Comparison of ENCODE assay signal across 17 cellular contexts in the genomic region with DNA sequence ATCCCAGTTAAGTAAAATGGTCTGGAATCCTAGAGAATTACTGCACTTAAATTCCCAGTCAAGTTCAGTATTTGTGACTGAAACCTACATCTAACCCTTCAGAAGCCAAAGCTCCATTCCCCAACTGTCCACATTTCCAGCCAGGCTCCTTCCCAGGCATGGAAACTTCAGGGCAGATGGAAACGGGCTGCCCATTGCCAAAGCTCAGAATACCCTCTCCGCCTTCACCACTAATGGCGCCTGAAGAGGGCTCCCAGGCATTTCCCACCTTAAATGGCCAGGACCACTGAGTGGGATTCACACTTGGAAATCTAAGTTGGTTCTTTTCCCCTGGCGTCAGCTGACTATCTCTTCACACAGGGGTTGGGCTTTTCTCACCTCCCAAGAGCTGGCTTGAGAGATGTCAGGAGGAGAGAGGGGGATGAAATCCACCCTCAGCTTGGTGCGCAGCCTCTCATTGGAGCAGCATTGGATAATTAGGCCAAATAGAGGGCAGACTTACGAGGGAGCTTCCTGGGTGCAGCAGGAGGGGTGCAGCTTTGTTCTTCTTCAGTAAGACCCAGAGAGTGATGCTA.
DNase-seq lines count a peak whose midpoint lies in the region; ATAC-seq and TF ChIP-seq lines count a peak whose summit lies in the region.
"Had no signal": no experiment of that assay in that cellular context is flagged by ENCODE, and none has a peak within 500 bp of the region (broad histone marks: within the 10 kb centered on the region; RNA-seq: fewer than 3 reads in every experiment).

No MANE protein-coding gene starts in this region.

- CTCF ChIA-PET in HEK293T (lab: Yijun Ruan, JAX): interaction anchor here (0.7 kb wide), 1 partner anchor 108 kb away, joined by 3 read pairs; no protein-coding TSS in a partner anchor

- POLR2A ChIA-PET in HEK293T (lab: Yijun Ruan, JAX): no interaction called here

- no peaks in the 10 kb centered on the region for H3K9me3 Mint-ChIP-seq in natural killer cell treated with Interleukin-12 subunit alpha and Interleukin-12 subunit beta and Interleukin-15 and Interleukin-18, amount 100 ng/mL, for 72 hours
- no peaks in the 10 kb centered on the region for H3K9me3 Mint-ChIP-seq in natural killer cell

- ATAC-seq in natural killer cell treated with Interleukin-12 subunit alpha and Interleukin-12 subunit beta and Interleukin-15 and Interleukin-18, amount 100 ng/mL, for 72 hours: no peak
- ATAC-seq in natural killer cell (no peak), aorta (ENCODE audit: low FRiP score) (no peak), HG02571 (IDR thresholded peaks at IDR 0.05; ENCODE audit: unreplicated experiment) (no peak)
- ATAC-seq: GM12878 had no signal

- no peak for TF ChIP-seq EP300 in suprapubic skin (IDR thresholded peaks at IDR 0.05)

- H3K4me3 Mint-ChIP-seq in natural killer cell treated with Interleukin-12 subunit alpha and Interleukin-12 subunit beta and Interleukin-15 and Interleukin-18, amount 100 ng/mL, for 72 hours: no peak overlapping the region
- H3K4me3 Mint-ChIP-seq in natural killer cell: no peak overlapping the region

- H3K9me3 ChIP-seq in suprapubic skin (no peaks in the 10 kb centered on the region), aorta (ENCODE audit: control insufficient read depth, low read length) (no peaks in the 10 kb centered on the region)

- peaks cover 23 to 30% of the 10 kb centered on the region in 2 donors for H3K27me3 Mint-ChIP-seq in natural killer cell treated with Interleukin-12 subunit alpha and Interleukin-12 subunit beta and Interleukin-15 and Interleukin-18, amount 100 ng/mL, for 72 hours
- H3K27me3 Mint-ChIP-seq in natural killer cell (ENCODE audit: low read depth in 2 of 2): peaks cover 14 to 32% of the 10 kb centered on the region in 2 donors

- TF ChIP-seq CTCF in natural killer cell (IDR thresholded peaks at IDR 0.05) (no peak), suprapubic skin (IDR thresholded peaks at IDR 0.05) (no peak)

- H3K27ac ChIP-seq in suprapubic skin: peak overlapping the region; percentile 64
- H3K27ac ChIP-seq in aorta (ENCODE audit: low read depth in 1 of 2, low read length in 2 of 2): peak overlapping the region; percentile 88 to 97
- H3K27ac ChIP-seq: C4-2B, PC-9 had no signal

- H3K36me3 ChIP-seq in suprapubic skin (no peaks in the 10 kb centered on the region), aorta (ENCODE audit: control insufficient read depth in 1 of 2, insufficient read depth in 2 of 2, low read length in 1 of 2) (no peaks in the 10 kb centered on the region)

- no peaks in the 10 kb centered on the region for H3K36me3 Mint-ChIP-seq in natural killer cell treated with Interleukin-12 subunit alpha and Interleukin-12 subunit beta and Interleukin-15 and Interleukin-18, amount 100 ng/mL, for 72 hours
- H3K36me3 Mint-ChIP-seq in natural killer cell: no peaks in the 10 kb centered on the region

- no peak overlapping the region for H3K27ac Mint-ChIP-seq in natural killer cell treated with Interleukin-12 subunit alpha and Interleukin-12 subunit beta and Interleukin-15 and Interleukin-18, amount 100 ng/mL, for 72 hours
- H3K27ac Mint-ChIP-seq in natural killer cell: no peak overlapping the region

- H3K27me3 ChIP-seq in suprapubic skin (peaks cover 23% of the 10 kb centered on the region), aorta (ENCODE audit: control insufficient read depth in 1 of 2, insufficient read depth in 2 of 2, low read length in 1 of 2) (no peaks in the 10 kb centered on the region)

- intact Hi-C loops in natural killer cell (cut with micrococcal nuclease): no loop called here
- intact Hi-C loops in aorta (cut with DNase I): loop anchor here in 1 of 2 donors (5.0 kb wide), 1 partner anchor 33 kb away; no protein-coding TSS in a partner anchor

- TF ChIP-seq POLR2A in suprapubic skin (IDR thresholded peaks at IDR 0.05): no peak

- H3K4me3 ChIP-seq in suprapubic skin (no peak overlapping the region), aorta (ENCODE audit: low read length in 2 of 2) (no peak overlapping the region)
- H3K4me3 ChIP-seq: GM12878, PC-9 had no signal

- no peaks in the 10 kb centered on the region for H3K4me1 Mint-ChIP-seq in natural killer cell treated with Interleukin-12 subunit alpha and Interleukin-12 subunit beta and Interleukin-15 and Interleukin-18, amount 100 ng/mL, for 72 hours (ENCODE audit: low read depth in 2 of 2)
- H3K4me1 Mint-ChIP-seq in natural killer cell: no peaks in the 10 kb centered on the region

- peak; percentile 31 for DNase-seq in natural killer cell treated with Interleukin-12 subunit alpha and Interleukin-12 subunit beta and Interleukin-15 and Interleukin-18, amount 100 ng/mL, for 72 hours (ENCODE audit: low spot score)
- DNase-seq in natural killer cell (no peak), islet precursor cell (peak; percentile 50), suprapubic skin (ENCODE audit: low spot score in 2 of 2) (peak; percentile 24 to 44), aorta (peak in 1 of 2 donors; percentile 55), cerebellar nuclear complex (lab: John Stamatoyannopoulos, UW) (no peak), HEK293T (ENCODE audit: extremely low spot score) (no peak)
- DNase-seq: DMS 273 treated with DMSO at 0.1 percent for 48 hours, GDM1, KBM-7, NCI-H1436 treated with DMSO at 0.1 percent for 48 hours, NCI-H2081, NCI-H82 had no signal

- WGBS in suprapubic skin: 91% methylated on average over 6 of the region's 6 CpGs
- WGBS in aorta, 2 donors: 73 to 77% methylated on average over 6 of the region's 6 CpGs

- H3K4me1 ChIP-seq in suprapubic skin (peaks cover 5% of the 10 kb centered on the region), aorta (ENCODE audit: control insufficient read depth in 1 of 2, insufficient read depth in 2 of 2, low read length in 2 of 2) (peaks cover 3 to 8% of the 10 kb centered on the region in 2 donors)

TF ChIP-seq in HEK293T, 16 proteins besides CTCF, POLR2A, EP300 and RAD21:
- TF ChIP-seq TARDBP (IDR thresholded peaks at IDR 0.05) (no peak), HDGF (IDR thresholded peaks at IDR 0.05; ENCODE audit: borderline replicate concordance) (no peak), ZNF384 (IDR thresholded peaks at IDR 0.05) (no peak), SUZ12 (IDR thresholded peaks at IDR 0.05) (no peak), FOXK2 (IDR thresholded peaks at IDR 0.05) (no peak), CTBP1 (IDR thresholded peaks at IDR 0.05; ENCODE audit: borderline replicate concordance) (no peak), SP1 (IDR thresholded peaks at IDR 0.05) (no peak), LEF1 (IDR thresholded peaks at IDR 0.05; ENCODE audit: borderline replicate concordance) (no peak), L3MBTL2 (conservative IDR thresholded peaks at IDR 0.05) (no peak), FOXA1 (IDR thresholded peaks at IDR 0.05) (no peak), FOXM1 (IDR thresholded peaks at IDR 0.05; ENCODE audit: borderline replicate concordance) (no peak), NFRKB (IDR thresholded peaks at IDR 0.05) (no peak), ELF4 (IDR thresholded peaks at IDR 0.05) (no peak), BHLHE40 (IDR thresholded peaks at IDR 0.05; ENCODE audit: borderline replicate concordance) (no peak), ARNT (IDR thresholded peaks at IDR 0.05) (no peak)
- TF ChIP-seq, protein P1, sequence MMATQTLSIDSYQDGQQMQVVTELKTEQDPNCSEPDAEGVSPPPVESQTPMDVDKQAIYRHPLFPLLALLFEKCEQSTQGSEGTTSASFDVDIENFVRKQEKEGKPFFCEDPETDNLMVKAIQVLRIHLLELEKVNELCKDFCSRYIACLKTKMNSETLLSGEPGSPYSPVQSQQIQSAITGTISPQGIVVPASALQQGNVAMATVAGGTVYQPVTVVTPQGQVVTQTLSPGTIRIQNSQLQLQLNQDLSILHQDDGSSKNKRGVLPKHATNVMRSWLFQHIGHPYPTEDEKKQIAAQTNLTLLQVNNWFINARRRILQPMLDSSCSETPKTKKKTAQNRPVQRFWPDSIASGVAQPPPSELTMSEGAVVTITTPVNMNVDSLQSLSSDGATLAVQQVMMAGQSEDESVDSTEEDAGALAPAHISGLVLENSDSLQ (IDR thresholded peaks at IDR 0.05): no peak

Comparison
In these comparisons a context has a peak if more than half of its experiments do, and no peak if none do; other contexts are left out.
1. DNase-seq: peak in natural killer cell treated with Interleukin-12 subunit alpha and Interleukin-12 subunit beta and Interleukin-15 and Interleukin-18, amount 100 ng/mL, for 72 hours (single experiment), islet precursor cell (single experiment) and suprapubic skin (2 of 2); none in natural killer cell (single experiment), cerebellar nuclear complex (0 of 2) and HEK293T (single experiment).